ENCODE assay signal across 15 cellular contexts in the genomic region with DNA sequence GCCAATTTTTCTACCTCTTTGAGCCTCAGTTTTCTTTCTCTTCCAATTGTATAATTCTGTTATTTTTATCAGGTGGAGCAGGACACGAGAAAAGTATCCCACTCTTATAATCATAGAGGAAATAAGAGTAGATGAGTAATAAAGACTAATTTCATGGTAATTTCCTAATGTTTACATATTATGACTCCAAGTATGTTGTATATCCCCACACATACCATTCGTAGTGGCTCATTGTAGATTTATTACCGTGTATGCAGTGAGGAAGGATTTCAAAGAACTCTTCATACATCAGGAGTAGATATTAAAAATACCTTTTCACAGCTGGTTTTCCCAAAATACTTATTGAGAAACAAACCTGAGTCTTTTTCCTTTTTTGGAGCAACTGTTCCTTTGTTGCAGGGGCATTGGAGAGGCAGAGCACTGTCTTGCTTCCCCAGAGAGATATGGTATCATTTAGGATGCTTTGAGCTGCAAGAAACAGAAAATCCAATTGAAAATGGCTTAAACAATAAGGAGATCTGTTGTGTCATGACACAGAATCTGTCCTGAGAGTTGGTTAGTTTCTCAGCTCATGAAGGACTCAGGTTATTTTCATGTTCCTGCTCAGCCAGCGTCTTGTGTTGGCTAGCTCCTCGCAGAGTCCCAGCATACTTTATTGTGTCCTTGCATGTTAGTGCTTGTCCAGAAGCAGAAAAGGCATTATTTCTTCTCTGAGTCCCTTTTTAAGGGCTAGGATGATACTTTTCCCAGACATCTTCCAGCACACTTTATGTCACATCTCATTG.
DNase-seq lines count a peak whose midpoint lies in the region; FAIRE-seq and TF ChIP-seq lines count a peak whose summit lies in the region.
"Had no signal": no experiment of that assay in that cellular context is flagged by ENCODE, and none has a peak within 500 bp of the region (broad histone marks: within the 10 kb centered on the region; RNA-seq: fewer than 3 reads in every experiment).

No MANE protein-coding gene starts in this region.

- CTCF ChIA-PET in BJ (lab: Yijun Ruan, JAX): interaction anchor here (0.7 to 1.2 kb wide), 3 partner anchors 23 to 342 kb away, joined by 3 to 5 read pairs (median 4); no protein-coding TSS in a partner anchor
- CTCF ChIA-PET in endothelial cell of umbilical vein (lab: Charles Lee): interaction anchor here (0.7 to 1.0 kb wide), 3 partner anchors 24 to 68 kb away, joined by 3 read pairs; no protein-coding TSS in a partner anchor
- CTCF ChIA-PET in Caco-2 (lab: Charles Lee): no interaction called here

- no peak overlapping the region for H3K9ac ChIP-seq in endothelial cell of umbilical vein (replicated peaks; ENCODE audit: extremely low read depth, insufficient read depth, low read length)

- POLR2A ChIA-PET in BJ (lab: Charles Lee) (no interaction called here), endothelial cell of umbilical vein (lab: Charles Lee) (no interaction called here), Caco-2 (lab: Charles Lee) (no interaction called here)

- TF ChIP-seq CTCF in BJ (IDR thresholded peaks at IDR 0.05; ENCODE audit: insufficient read depth, low read depth, low read length): no peak
- no peak for TF ChIP-seq CTCF in endothelial cell of umbilical vein (IDR thresholded peaks at IDR 0.05; ENCODE audit: extremely low read depth in 1 of 2, insufficient read depth in 1 of 2, low read depth in 1 of 2, low read length in 2 of 2)
- TF ChIP-seq CTCF in adrenal gland (IDR thresholded peaks at IDR 0.05): no peak
- no peak for TF ChIP-seq CTCF in Caco-2 (IDR thresholded peaks at IDR 0.05; ENCODE audit: insufficient read depth in 1 of 2, low read depth in 1 of 2, low read length in 1 of 2, severe bottlenecking in 1 of 2, unreplicated experiment in 1 of 2)

- WGBS in adrenal gland, 4 donors: 83 to 94% (median 88%) methylated on average over 5 of the region's 5 CpGs

- H3K36me3 ChIP-seq in BJ (ENCODE audit: control insufficient read depth, insufficient read depth, low read length) (no peaks in the 10 kb centered on the region), endothelial cell of umbilical vein (ENCODE audit: control insufficient read depth in 2 of 2, extremely low read depth in 1 of 2, insufficient read depth in 2 of 2, low read length in 2 of 2) (no peaks in the 10 kb centered on the region), muscle layer of duodenum (ENCODE audit: control insufficient read depth in 1 of 2, insufficient read depth in 2 of 2, low read length in 2 of 2) (peaks cover 0 to 9% of the 10 kb centered on the region in 2 donors), adrenal gland (replicated peaks in 1 of 2) (no peaks in the 10 kb centered on the region), Caco-2 (ENCODE audit: control insufficient read depth, insufficient read depth, low read length) (no peaks in the 10 kb centered on the region; the same call in none of the 2 replicates)
- H3K36me3 ChIP-seq: vagina had no signal

- no peaks in the 10 kb centered on the region for H3K27me3 Mint-ChIP-seq in Caco-2 (ENCODE audit: insufficient read depth, unreplicated experiment)
- H3K27me3 Mint-ChIP-seq: activated naive CD8-positive, alpha-beta T cell had no signal

- H3K9me3 Mint-ChIP-seq in Caco-2 (ENCODE audit: unreplicated experiment): no peaks in the 10 kb centered on the region

- peak; percentile 83 for DNase-seq in BJ (ENCODE audit: low read depth)
- peak; percentile 33 for DNase-seq in RCC 7860 (ENCODE audit: low spot score)
- DNase-seq in endothelial cell of umbilical vein (ENCODE audit: low read depth, low spot score): peak; percentile 73
- DNase-seq in adrenal gland: no peak
- no peak for DNase-seq in 8988T
- DNase-seq in Caco-2: no peak
- no peak for DNase-seq in epidermal melanocyte (ENCODE audit: insufficient read length, low spot score)
- DNase-seq: effector CD4-positive, alpha-beta T cell; GF-D8; Karpas-422; NCI-H2171 treated with DMSO at 0.1 percent for 48 hours had no signal

- dilution Hi-C loops in endothelial cell of umbilical vein (cut with MboI; ENCODE audit: extremely low pct_ligation_motif_present, low sequenced_read_pairs): no loop called here

- H3K36me3 Mint-ChIP-seq in Caco-2 (ENCODE audit: insufficient read depth, unreplicated experiment): peaks cover 55% of the 10 kb centered on the region

- H3K79me2 ChIP-seq in endothelial cell of umbilical vein (ENCODE audit: control insufficient read depth, insufficient read depth, low read length): no peaks in the 10 kb centered on the region

- no peak overlapping the region for H3K27ac Mint-ChIP-seq in Caco-2 (ENCODE audit: unreplicated experiment)
- H3K27ac Mint-ChIP-seq: activated naive CD8-positive, alpha-beta T cell had no signal

- H2AFZ ChIP-seq in endothelial cell of umbilical vein (ENCODE audit: low read depth, low read length): no peak overlapping the region

- H3K9me3 ChIP-seq in endothelial cell of umbilical vein (replicated peaks; ENCODE audit: control insufficient read depth, insufficient read depth, low read length): no peaks in the 10 kb centered on the region
- no peaks in the 10 kb centered on the region for H3K9me3 ChIP-seq in muscle layer of duodenum (ENCODE audit: control insufficient read depth in 1 of 2, low read length in 2 of 2)
- H3K9me3 ChIP-seq in adrenal gland (replicated peaks in 1 of 3): no peaks in the 10 kb centered on the region
- H3K9me3 ChIP-seq in Caco-2: no peaks in the 10 kb centered on the region
- H3K9me3 ChIP-seq: vagina had no signal

- H4K20me1 ChIP-seq in endothelial cell of umbilical vein (replicated peaks; ENCODE audit: control insufficient read depth, extremely low read depth, insufficient read depth, low read length): no peaks in the 10 kb centered on the region

- H3K27ac ChIP-seq in endothelial cell of umbilical vein (ENCODE audit: insufficient read depth, low read depth, low read length) (peak overlapping the region; percentile 58), muscle layer of duodenum (ENCODE audit: low read length) (peak overlapping the region; percentile 42), adrenal gland (no peak overlapping the region)
- H3K27ac ChIP-seq: C4-2B, vagina had no signal

- TF ChIP-seq POLR2A in endothelial cell of umbilical vein (IDR thresholded peaks at IDR 0.05; ENCODE audit: low read depth, low read length) (no peak), adrenal gland (IDR thresholded peaks at IDR 0.05) (no peak)

- H3K9me1 ChIP-seq in endothelial cell of umbilical vein (replicated peaks; ENCODE audit: control insufficient read depth, extremely low read depth, insufficient read depth, low read length): no peaks in the 10 kb centered on the region

- H3K4me1 ChIP-seq in endothelial cell of umbilical vein (ENCODE audit: control insufficient read depth, extremely low read depth, insufficient read depth, low read length) (peaks cover 74% of the 10 kb centered on the region), muscle layer of duodenum (ENCODE audit: control insufficient read depth in 1 of 2, insufficient read depth in 2 of 2, low read length in 2 of 2) (peaks cover 18 to 37% of the 10 kb centered on the region in 2 donors), adrenal gland (replicated peaks in 1 of 2) (peaks cover 0 to 35% of the 10 kb centered on the region in 2 donors), Caco-2 (no peaks in the 10 kb centered on the region)

- TSS peak; percentile 83 for BruUV-seq in endothelial cell of umbilical vein (replicated peaks; lab: Mats Ljungman, UMichigan)
- BruUV-seq in Caco-2 (replicated peaks; lab: Mats Ljungman, UMichigan): no TSS peak

- FAIRE-seq in RCC 7860 (lab: Jason Lieb, UNC) (no peak), endothelial cell of umbilical vein (lab: Jason Lieb, UNC) (peak; percentile 4)

- no peak overlapping the region for H3K4me3 ChIP-seq in BJ (ENCODE audit: low read depth, low read length)
- H3K4me3 ChIP-seq in endothelial cell of umbilical vein (replicated peaks in 1 of 3; ENCODE audit: insufficient read depth in 1 of 3, low read depth in 1 of 3, low read length in 3 of 3): no peak overlapping the region
- no peak overlapping the region for H3K4me3 ChIP-seq in muscle layer of duodenum (ENCODE audit: low read depth in 1 of 2, low read length in 2 of 2)
- no peak overlapping the region for H3K4me3 ChIP-seq in adrenal gland
- no peak overlapping the region for H3K4me3 ChIP-seq in Caco-2 (ENCODE audit: low read depth, low read length)
- H3K4me3 ChIP-seq: vagina had no signal

- intact Hi-C loops in endothelial cell of umbilical vein (cut with micrococcal nuclease): loop anchor here (1.0 to 2.0 kb wide), 3 partner anchors 65 to 341 kb away; a partner anchor contains a TSS
- intact Hi-C loops in adrenal gland (cut with DNase I): no loop called here
- intact Hi-C loops in Caco-2 (cut with micrococcal nuclease; ENCODE audit: unreplicated experiment): no loop called here

- no peak overlapping the region for H3K4me3 Mint-ChIP-seq in Caco-2 (ENCODE audit: unreplicated experiment)
- H3K4me3 Mint-ChIP-seq: activated naive CD8-positive, alpha-beta T cell had no signal

- H3K27me3 ChIP-seq in BJ (ENCODE audit: control insufficient read depth, insufficient read depth, low read length) (no peaks in the 10 kb centered on the region), endothelial cell of umbilical vein (ENCODE audit: control insufficient read depth in 2 of 2, insufficient read depth in 2 of 2, low read length in 2 of 2) (no peaks in the 10 kb centered on the region), muscle layer of duodenum (ENCODE audit: low read depth, low read length) (no peaks in the 10 kb centered on the region), adrenal gland (no peaks in the 10 kb centered on the region), Caco-2 (replicated peaks; ENCODE audit: control insufficient read depth, insufficient read depth, low read length) (no peaks in the 10 kb centered on the region)
- H3K27me3 ChIP-seq: vagina had no signal

- peak overlapping the region; percentile 43 for H3K4me2 ChIP-seq in endothelial cell of umbilical vein (ENCODE audit: insufficient read depth, low read length)

- H3K4me1 Mint-ChIP-seq in Caco-2 (ENCODE audit: low read depth, unreplicated experiment): no peaks in the 10 kb centered on the region

TF ChIP-seq in endothelial cell of umbilical vein, 7 proteins besides CTCF, POLR2A, EP300 and RAD21:
- TF ChIP-seq GATA2 (IDR thresholded peaks at IDR 0.05; ENCODE audit: insufficient read depth, insufficient read length, low read depth, low read length) (peak; percentile 24), FOS (IDR thresholded peaks at IDR 0.05; ENCODE audit: borderline replicate concordance, insufficient read depth, low read length) (peak; percentile 83), MYC (IDR thresholded peaks at IDR 0.05; ENCODE audit: low read depth, low read length) (no peak), JUN (IDR thresholded peaks at IDR 0.05; ENCODE audit: borderline replicate concordance, insufficient read depth, insufficient read length, low read depth) (peak; percentile 67)

Comparison
In these comparisons a context has a peak if more than half of its experiments do, and no peak if none do; other contexts are left out.
1. DNase-seq: peak in BJ (single experiment), RCC 7860 (single experiment) and endothelial cell of umbilical vein (single experiment); none in adrenal gland (0 of 7), 8988T (single experiment), Caco-2 (0 of 2) and epidermal melanocyte (single experiment).
2. H3K27ac ChIP-seq: peak in endothelial cell of umbilical vein (single experiment) and muscle layer of duodenum (single experiment); none in adrenal gland (0 of 5).